Comparison of ENCODE assay signal across 21 cellular contexts in genomic region chr1:40659649-40659947, GRCh38.
"Had no signal": no experiment of that assay in that cellular context is flagged by ENCODE, and none has a peak within 500 bp of the region (broad histone marks: within the 10 kb centered on the region; RNA-seq: fewer than 3 reads in every experiment).

No MANE protein-coding gene starts in this region.

- H3K4me3 ChIP-seq: coronary artery, esophagus squamous epithelium, ovary, thoracic aorta, transverse colon had no signal

- H3K27me3 ChIP-seq: esophagus squamous epithelium, ovary, transverse colon had no signal

- DNase-seq: caudate nucleus; effector CD8-positive, alpha-beta T cell; esophagus squamous epithelium; foreskin keratinocyte; hippocampal formation; kidney glomerular epithelial cell; mammary epithelial cell; natural killer cell; ovary; stimulated activated CD4-positive, alpha-beta T cell treated with anti-CD3 and anti-CD28 coated beads, Interleukin-2, amount 100 ng/mL, for 24 hours; stimulated activated CD4-positive, alpha-beta T cell treated with anti-CD3 and anti-CD28 coated beads, Interleukin-4, amount 100 ng/mL, for 4 hours; stimulated activated naive B cell treated with anti-CD40 and anti-IgM and Interleukin-4, amounts not matched to agents 10 μg/mL and 1 μg/mL and 100 μg/mL, for 72 hours; stimulated activated naive CD8-positive, alpha-beta T cell treated with anti-CD3 and anti-CD28 coated beads, Interleukin-15, amount 100 ng/mL, for 72 hours; transverse colon had no signal

- ATAC-seq: foreskin keratinocyte; natural killer cell; sciatic nerve; stimulated activated naive B cell treated with anti-CD40 and anti-IgM and Interleukin-4, amounts not matched to agents 10 μg/mL and 1 μg/mL and 100 μg/mL, for 72 hours; stimulated activated naive CD8-positive, alpha-beta T cell treated with anti-CD3 and anti-CD28 coated beads, Interleukin-15, amount 100 ng/mL, for 72 hours had no signal

- H3K4me3 Mint-ChIP-seq: mesothelial cell of epicardium; natural killer cell; neural crest cell; stimulated activated naive B cell treated with anti-CD40 and anti-IgM and Interleukin-4, amounts not matched to agents 10 μg/mL and 1 μg/mL and 100 μg/mL, for 72 hours; stimulated activated naive CD8-positive, alpha-beta T cell treated with anti-CD3 and anti-CD28 coated beads, Interleukin-15, amount 100 ng/mL, for 72 hours had no signal

- H3K27ac Mint-ChIP-seq: mesothelial cell of epicardium; natural killer cell; progenitor cell of endocrine pancreas; stimulated activated naive B cell treated with anti-CD40 and anti-IgM and Interleukin-4, amounts not matched to agents 10 μg/mL and 1 μg/mL and 100 μg/mL, for 72 hours; stimulated activated naive CD8-positive, alpha-beta T cell treated with anti-CD3 and anti-CD28 coated beads, Interleukin-15, amount 100 ng/mL, for 72 hours had no signal

- H3K4me1 ChIP-seq: foreskin keratinocyte had no signal

- H3K36me3 Mint-ChIP-seq: mesothelial cell of epicardium; natural killer cell; stimulated activated naive B cell treated with anti-CD40 and anti-IgM and Interleukin-4, amounts not matched to agents 10 μg/mL and 1 μg/mL and 100 μg/mL, for 72 hours had no signal

- FAIRE-seq: endometrium had no signal

- H3K27ac ChIP-seq: coronary artery, esophagus squamous epithelium, foreskin keratinocyte, ovary, thoracic aorta, transverse colon had no signal

- H3K9me3 ChIP-seq: esophagus squamous epithelium, ovary, thoracic aorta, transverse colon had no signal

- H3K9me3 Mint-ChIP-seq: mesothelial cell of epicardium; natural killer cell; neural crest cell; stimulated activated naive B cell treated with anti-CD40 and anti-IgM and Interleukin-4, amounts not matched to agents 10 μg/mL and 1 μg/mL and 100 μg/mL, for 72 hours; stimulated activated naive CD8-positive, alpha-beta T cell treated with anti-CD3 and anti-CD28 coated beads, Interleukin-15, amount 100 ng/mL, for 72 hours had no signal

- H3K36me3 ChIP-seq: esophagus squamous epithelium, ovary, thoracic aorta, transverse colon had no signal
